ENCODE assay signal across 21 cellular contexts in genomic region chr13:112742583-112742982, GRCh38. TPM values are rescaled to one million over a fixed set of nuclear protein-coding genes. Genes with fewer than 3 reads are reported as not detected.
DNase-seq lines count a peak whose midpoint lies in the region; ATAC-seq, FAIRE-seq and TF ChIP-seq lines count a peak whose summit lies in the region.
"Had no signal": no experiment of that assay in that cellular context is flagged by ENCODE, and none has a peak within 500 bp of the region (broad histone marks: within the 10 kb centered on the region; RNA-seq: fewer than 3 reads in every experiment).

No MANE protein-coding gene starts in this region.

- no peaks in the 10 kb centered on the region for H3K27me3 ChIP-seq in H1 (replicated peaks in 1 of 4; ENCODE audit: control insufficient read depth in 3 of 4, extremely low read depth in 1 of 4, insufficient read depth in 3 of 4, low read length in 3 of 4)

- 91% methylated on average over 14 of the region's 14 CpGs; no CpG with 5 or more reads in 1 of the 2 experiments for WGBS in H1 (ENCODE audit: extremely low coverage in 1 of 2, insufficient coverage in 1 of 2, insufficient read length in 1 of 2, insufficient replicate concordance in 2 of 2, low coverage in 1 of 2, low lambda C conversion rate in 2 of 2, missing lambda C conversion rate in 1 of 2), 2 experiments

- H3K23me2 ChIP-seq in H1 (ENCODE audit: low read depth, low read length), result no peaks in the 10 kb centered on the region

- ATAC-seq in HG03196 (IDR thresholded peaks at IDR 0.05; ENCODE audit: unreplicated experiment), result no peak
- ATAC-seq: Right ventricle myocardium inferior had no signal

- no peak overlapping the region for H2BK15ac ChIP-seq in H1 (ENCODE audit: low read length)

- no peak overlapping the region for H2BK20ac ChIP-seq in H1 (ENCODE audit: low read length)

- no peak overlapping the region for H3K9ac ChIP-seq in H1 (replicated peaks in 1 of 4; ENCODE audit: extremely low read depth in 1 of 4, low read depth in 3 of 4, low read length in 3 of 4)

- no peak overlapping the region for H3K18ac ChIP-seq in H1 (ENCODE audit: extremely low read depth, low read length)

- CTCF ChIA-PET in H1 (lab: Charles Lee; ENCODE audit: partially characterized antibody), result no interaction called here

- TF ChIP-seq RAD21 in H1 (IDR thresholded peaks at IDR 0.05 in 1 of 2, conservative IDR thresholded peaks at IDR 0.05 in 1 of 2; ENCODE audit: low read depth in 2 of 2, low read length in 2 of 2), result no peak

- H2AK5ac ChIP-seq in H1 (ENCODE audit: low read depth, low read length), result peak overlapping the region; percentile 69; the same call in 1 of the 2 replicates

- no peak for FAIRE-seq in H1 (lab: Jason Lieb, UNC)
- FAIRE-seq: D721Med, GM18507, H54 had no signal

- no peak overlapping the region for H3K27ac ChIP-seq in H1 (ENCODE audit: low read depth, low read length)
- H3K27ac ChIP-seq: PC-9 had no signal

- H3K4me1 ChIP-seq in H1 (replicated peaks in 1 of 4; ENCODE audit: control insufficient read depth in 3 of 4, insufficient read depth in 4 of 4, low read length in 3 of 4), result peaks cover 3 to 19% (median 9%) of the 10 kb centered on the region in 4 experiments; a peak in 5 of 7 replicates

- no peak overlapping the region for H4K5ac ChIP-seq in H1 (ENCODE audit: insufficient read length, low read depth, low read length)

- H3K4ac ChIP-seq in H1 (replicated peaks; ENCODE audit: insufficient read length, low read depth, low read length), result no peak overlapping the region

- H3K4me2 ChIP-seq in H1 (ENCODE audit: insufficient read depth in 1 of 2, low read depth in 2 of 2, low read length in 2 of 2), result no peak overlapping the region
- H3K4me2 ChIP-seq: PC-9 had no signal

- H3K4me3 ChIP-seq in H1 (ENCODE audit: extremely low read depth in 1 of 4, insufficient read depth in 2 of 4, low read depth in 3 of 4, low read length in 4 of 4), result no peak overlapping the region
- H3K4me3 ChIP-seq: PC-9 had no signal

- no peak overlapping the region for H3K56ac ChIP-seq in H1 (replicated peaks; ENCODE audit: insufficient read length, low read depth, low read length)

- POLR2A ChIA-PET in H1 (lab: Charles Lee; ENCODE audit: partially characterized antibody), result no interaction called here

- peak; percentile 33 for DNase-seq in activated effector memory CD4-positive, alpha-beta T cell treated with anti-CD3 and anti-CD28 coated beads, Interleukin-2, amount 50 U/mL, for 16 hours
- DNase-seq in activated effector memory CD4-positive, alpha-beta T cell treated with Interleukin-2 at 50 U/mL for 16 hours, result no peak
- DNase-seq in NCI-H146 (lab: John Stamatoyannopoulos, UW) (peak; percentile 76), H1 (ENCODE audit: low read depth in 1 of 2, low spot score in 2 of 2) (no peak), SIG-M5 (lab: John Stamatoyannopoulos, UW) (no peak), DMS 273 treated with DMSO at 0.1 percent for 48 hours (lab: John Stamatoyannopoulos, UW) (no peak)
- DNase-seq: 8988T, ACHN, KG1, MM.1S, NCI-H1694 treated with DMSO at 0.1 percent for 48 hours, NCI-H2171, NCI-H345, NCI-H510A treated with DMSO at 0.1 percent for 48 hours, NCI-H82, PC-9 had no signal

- no peak for TF ChIP-seq EP300 in H1 (IDR thresholded peaks at IDR 0.05; ENCODE audit: borderline replicate concordance in 1 of 2, low read depth in 2 of 2, low read length in 2 of 2)

- no peak overlapping the region for H3K23ac ChIP-seq in H1 (ENCODE audit: insufficient read length)

- TF ChIP-seq POLR2A in H1 (IDR thresholded peaks at IDR 0.05; ENCODE audit: control extremely low read depth in 1 of 2, low read depth in 2 of 2, low read length in 2 of 2), result no peak

- no peak for TF ChIP-seq CTCF in H1 (IDR thresholded peaks at IDR 0.05; ENCODE audit: control extremely low read depth in 1 of 3, insufficient read depth in 1 of 3, low read depth in 1 of 3, low read length in 3 of 3)

- no peak overlapping the region for H2BK12ac ChIP-seq in H1 (ENCODE audit: low read depth, low read length)

- no peaks in the 10 kb centered on the region for H3K9me3 ChIP-seq in H1 (ENCODE audit: insufficient read depth in 2 of 2, low read depth in 1 of 2, low read length in 1 of 2)

- no peak overlapping the region for H4K91ac ChIP-seq in H1 (replicated peaks; ENCODE audit: insufficient read length, low read length)

- no peak overlapping the region for H3K14ac ChIP-seq in H1 (ENCODE audit: insufficient read length)

- no peak overlapping the region for H2AFZ ChIP-seq in H1 (ENCODE audit: low read length)
- H2AFZ ChIP-seq: PC-9 had no signal

- no peak overlapping the region for H2BK5ac ChIP-seq in H1 (ENCODE audit: low read depth, low read length)

- H3K36me3 ChIP-seq in H1 (ENCODE audit: control insufficient read depth in 2 of 4, insufficient read depth in 4 of 4, low read length in 3 of 4), result no peaks in the 10 kb centered on the region

- no peak overlapping the region for H4K8ac ChIP-seq in H1 (ENCODE audit: extremely low read depth, insufficient read depth, low read length)

- peaks cover 4 to 14% of the 10 kb centered on the region in 2 experiments for H4K20me1 ChIP-seq in H1 (replicated peaks in 1 of 2; ENCODE audit: control insufficient read depth in 1 of 2, insufficient read depth in 2 of 2, low read length in 2 of 2)

- peaks cover 25% of the 10 kb centered on the region for H3K79me1 ChIP-seq in H1 (ENCODE audit: low read depth, low read length)

- H3K79me2 ChIP-seq in H1 (ENCODE audit: control insufficient read depth in 1 of 2, insufficient read depth in 2 of 2, low read length in 2 of 2), result peaks cover 0 to 89% of the 10 kb centered on the region in 2 experiments; a peak in 3 of 4 replicates

- no peak overlapping the region for H2BK120ac ChIP-seq in H1 (replicated peaks; ENCODE audit: low read depth, low read length)

TF ChIP-seq in H1, 55 proteins besides CTCF, POLR2A, EP300 and RAD21:
- no peak for TF ChIP-seq HDAC2 (IDR thresholded peaks at IDR 0.05; ENCODE audit: borderline replicate concordance in 1 of 2, low read depth in 2 of 2, low read length in 2 of 2)
- TF ChIP-seq HDAC6 (IDR thresholded peaks at IDR 0.05; ENCODE audit: low read depth, low read length), result no peak
- TF ChIP-seq CHD1 (IDR thresholded peaks at IDR 0.05; ENCODE audit: low read depth, low read length), result no peak

RNA-seq across cellular contexts. Expression of gene ATP11A, which starts 52.7 kb away (rescaled TPM):
- total RNA-seq in H1 (2021; fragmentation: NEBNext Ultra II Directional; extraction: Animal tissue kit (Norgen Biotek cat#: 25700)), result 72.9 and 78.5 TPM in 2 replicates
- polyA plus RNA-seq in H1 (2011; rRNA removed), result 28.8 and 30.7 TPM in 2 replicates
- polyA plus RNA-seq in H1 (2011; cell fraction: cytosol; rRNA removed), result 14.9 TPM
- 83.2 TPM for polyA plus RNA-seq in H1 (2011; cell fraction: nucleus; rRNA removed)
- polyA plus RNA-seq in H1 (2012, experiment 1 of 2), result 31.1 to 42.5 TPM (median 35.7 TPM) in 4 replicates
- polyA plus RNA-seq in H1 (2012, experiment 2 of 2), result 4.6 TPM
- polyA plus RNA-seq in H1 (2013, experiment 1 of 2), result 30.6 TPM
- 28.1 TPM for polyA plus RNA-seq in H1 (2013, experiment 2 of 2)
- polyA minus RNA-seq in H1 (2011; rRNA and poly(A)+ RNA removed), result 35.6 and 46.4 TPM in 2 replicates
- polyA minus RNA-seq in H1 (2011; cell fraction: cytosol; rRNA and poly(A)+ RNA removed), result 49.0 TPM
- 68.1 TPM for polyA minus RNA-seq in H1 (2011; cell fraction: nucleus; rRNA and poly(A)+ RNA removed)

Comparison
In these comparisons a context has a peak if more than half of its experiments do, and no peak if none do; other contexts are left out.
1. DNase-seq: peak in activated effector memory CD4-positive, alpha-beta T cell treated with anti-CD3 and anti-CD28 coated beads, Interleukin-2, amount 50 U/mL, for 16 hours (single experiment) and NCI-H146 (single experiment); none in activated effector memory CD4-positive, alpha-beta T cell treated with Interleukin-2 at 50 U/mL for 16 hours (single experiment), H1 (0 of 2), SIG-M5 (single experiment) and DMS 273 treated with DMSO at 0.1 percent for 48 hours (single experiment).